13 cellular contexts compared by ENCODE assay signal in the genomic region with DNA sequence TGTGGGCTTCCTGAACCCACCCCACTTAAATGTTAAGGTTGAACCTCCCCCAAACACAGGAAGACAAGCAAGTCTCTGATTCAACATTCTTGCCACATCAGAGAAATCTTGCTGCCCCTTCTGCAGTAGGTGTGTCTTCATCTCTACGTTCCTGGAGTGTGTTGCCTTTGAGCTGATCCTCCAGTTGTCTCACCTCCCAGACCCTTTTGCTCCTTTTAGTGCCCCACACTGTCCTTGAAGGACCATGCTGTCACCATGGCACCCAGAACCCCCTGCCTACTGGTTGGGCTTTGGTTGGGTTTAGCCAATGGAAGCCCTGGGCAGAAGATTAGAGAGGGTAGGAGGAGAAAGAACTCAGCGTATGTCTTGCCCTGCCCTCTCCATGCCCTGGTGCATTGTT. TPM values are rescaled to one million over a fixed set of nuclear protein-coding genes. Genes with fewer than 3 reads are reported as not detected.
DNase-seq lines count a peak whose midpoint lies in the region; ATAC-seq and TF ChIP-seq lines count a peak whose summit lies in the region.
"Had no signal": no experiment of that assay in that cellular context is flagged by ENCODE, and none has a peak within 500 bp of the region (broad histone marks: within the 10 kb centered on the region; RNA-seq: fewer than 3 reads in every experiment).

No MANE protein-coding gene starts in this region.

- H3K4me3 ChIP-seq in spleen = no peak overlapping the region
- H3K4me3 ChIP-seq: lung had no signal

- H3K36me3 ChIP-seq in spleen = peaks cover 0 to 50% (median 7%) of the 10 kb centered on the region in 6 donors

- no peak for TF ChIP-seq POLR2A in spleen (IDR thresholded peaks at IDR 0.05)

- no peaks in the 10 kb centered on the region for H3K27me3 Mint-ChIP-seq in activated CD4-positive, alpha-beta T cell treated with anti-CD3 and anti-CD28 coated beads, Interleukin-2, amount 10 ng/mL, durations not matched to agents 24 days and 14 days

- H3K27me3 ChIP-seq in spleen (replicated peaks in 1 of 7) = no peaks in the 10 kb centered on the region
- H3K27me3 ChIP-seq: foreskin keratinocyte had no signal

- no peak for ATAC-seq in GM19324 (IDR thresholded peaks at IDR 0.05; ENCODE audit: low FRiP score, unreplicated experiment)
- ATAC-seq: foreskin keratinocyte had no signal

- no peak for TF ChIP-seq CTCF in spleen (IDR thresholded peaks at IDR 0.05 in 8 of 11, conservative IDR thresholded peaks at IDR 0.05 in 3 of 11)

- peak overlapping the region; percentile 79 for H3K4me3 Mint-ChIP-seq in activated CD4-positive, alpha-beta T cell treated with anti-CD3 and anti-CD28 coated beads, Interleukin-2, amount 10 ng/mL, durations not matched to agents 24 days and 14 days

- H3K4me1 Mint-ChIP-seq in activated CD4-positive, alpha-beta T cell treated with anti-CD3 and anti-CD28 coated beads, Interleukin-2, amount 10 ng/mL, durations not matched to agents 24 days and 14 days = peaks cover 62% of the 10 kb centered on the region

- peak overlapping the region; percentile 78 for H3K27ac Mint-ChIP-seq in activated CD4-positive, alpha-beta T cell treated with anti-CD3 and anti-CD28 coated beads, Interleukin-2, amount 10 ng/mL, durations not matched to agents 24 days and 14 days

- H3K4me1 ChIP-seq in spleen = peaks cover 11 to 91% (median 74%) of the 10 kb centered on the region in 6 donors

- intact Hi-C loops in activated CD4-positive, alpha-beta T cell treated with anti-CD3 and anti-CD28 coated beads, Interleukin-2, amount 10 ng/mL, durations not matched to agents 24 days and 14 days (cut with micrococcal nuclease) = loop anchor here (1.0 to 2.0 kb wide), 2 partner anchors 9 to 13 kb away; no protein-coding TSS in a partner anchor
- intact Hi-C loops in spleen (cut with DNase I; ENCODE audit: low total_unique reads) = no loop called here

- no peaks in the 10 kb centered on the region for H3K9me3 Mint-ChIP-seq in activated CD4-positive, alpha-beta T cell treated with anti-CD3 and anti-CD28 coated beads, Interleukin-2, amount 10 ng/mL, durations not matched to agents 24 days and 14 days

- H3K27ac ChIP-seq in spleen = peak overlapping the region in 7 of 8 donors; percentile 2 to 87 (median 39)
- H3K27ac ChIP-seq: foreskin keratinocyte, WERI-Rb-1 had no signal

- H3K36me3 Mint-ChIP-seq in activated CD4-positive, alpha-beta T cell treated with anti-CD3 and anti-CD28 coated beads, Interleukin-2, amount 10 ng/mL, durations not matched to agents 24 days and 14 days (ENCODE audit: low read depth) = peaks cover 52% of the 10 kb centered on the region

- DNase-seq in activated CD4-positive, CD25-positive, alpha-beta regulatory T cell treated with anti-CD3 and anti-CD28 coated beads, Interleukin-2, amount 50 U/mL, for 16 hours (ENCODE audit: low read depth, low spot score) = peak; percentile 16
- DNase-seq in activated CD4-positive, CD25-positive, alpha-beta regulatory T cell treated with anti-CD3 and anti-CD28 coated beads, Interleukin-2, amount 50 U/mL, for 72 hours = no peak
- DNase-seq in activated CD4-positive, alpha-beta T cell treated with anti-CD3 and anti-CD28 coated beads, Interleukin-2, amount 10 ng/mL, durations not matched to agents 24 days and 14 days = peak; percentile 81
- peak; percentile 68 for DNase-seq in central memory CD4-positive, alpha-beta T cell
- DNase-seq in spleen = no peak
- DNase-seq in hepatic stellate cell (ENCODE audit: low spot score) = no peak
- no peak for DNase-seq in DMS53 treated with DMSO at 0.1 percent for 48 hours (lab: John Stamatoyannopoulos, UW; ENCODE audit: unreplicated experiment)
- DNase-seq: EL, foreskin keratinocyte, NCI-H1105, WERI-Rb-1 had no signal

- 48 to 58% (median 53%) methylated on average over 2 of the region's 2 CpGs for WGBS in spleen, 5 donors

- no peaks in the 10 kb centered on the region for H3K9me3 ChIP-seq in spleen

RNA-seq across cellular contexts. Expression of a gene that starts 10.7 kb away (rescaled TPM):
- 166 and 168 TPM in 2 replicates for total RNA-seq in activated CD4-positive, alpha-beta T cell treated with anti-CD3 and anti-CD28 coated beads, Interleukin-2, amount 10 ng/mL, durations not matched to agents 24 days and 14 days
- 100 to 1,000 TPM in 3 of 7 donors, 10 to 100 TPM in 4; 74.8 to 120 (median 85.1) TPM for total RNA-seq in spleen
- polyA plus RNA-seq in spleen = 10 to 100 TPM; 24.4 to 42.0 (median 29.8) TPM

Comparison
In these comparisons a context has a peak if more than half of its experiments do, and no peak if none do; other contexts are left out.
1. DNase-seq: peak in activated CD4-positive, CD25-positive, alpha-beta regulatory T cell treated with anti-CD3 and anti-CD28 coated beads, Interleukin-2, amount 50 U/mL, for 16 hours (single experiment), activated CD4-positive, alpha-beta T cell treated with anti-CD3 and anti-CD28 coated beads, Interleukin-2, amount 10 ng/mL, durations not matched to agents 24 days and 14 days (single experiment) and central memory CD4-positive, alpha-beta T cell (single experiment); none in activated CD4-positive, CD25-positive, alpha-beta regulatory T cell treated with anti-CD3 and anti-CD28 coated beads, Interleukin-2, amount 50 U/mL, for 72 hours (single experiment), spleen (single experiment), hepatic stellate cell (single experiment) and DMS53 treated with DMSO at 0.1 percent for 48 hours (single experiment).